Comparison of ENCODE assay signal across 19 cellular contexts in genomic region chr2:238971318-238972145, GRCh38.
"Had no signal": no experiment of that assay in that cellular context is flagged by ENCODE, and none has a peak within 500 bp of the region (broad histone marks: within the 10 kb centered on the region; RNA-seq: fewer than 3 reads in every experiment).

No MANE protein-coding gene starts in this region.

- H3K4me1 ChIP-seq: heart left ventricle, pancreas, prostate gland, spleen, upper lobe of right lung had no signal

- H3K9me3 ChIP-seq: pancreas, prostate gland, suprapubic skin, tibial artery, upper lobe of right lung had no signal

- H3K36me3 Mint-ChIP-seq: activated naive CD4-positive, alpha-beta T cell treated with anti-CD3 and anti-CD28 coated beads, Interleukin-2, amount 10 ng/mL, durations not matched to agents 7 days and 5 days had no signal

- H3K9me3 Mint-ChIP-seq: dendritic cell treated with granulocyte-macrophage colony-stimulating factor and Interleukin-4, amounts not matched to agents 40 ng/mL and 50 ng/mL, for 4 days had no signal

- DNase-seq: activated CD4-positive, alpha-beta T cell treated with anti-CD3 and anti-CD28 coated beads for 4 hours; activated CD4-positive, alpha-beta T cell treated with anti-CD3 and anti-CD28 coated beads, Interleukin-2, amount 50 U/mL, for 4 hours; activated gamma-delta T cell; activated naive CD4-positive, alpha-beta T cell treated with anti-CD3 and anti-CD28 coated beads, Interleukin-2, amount 10 ng/mL, durations not matched to agents 7 days and 5 days; activated T-cell treated with anti-CD3 and anti-CD28 coated beads, Interleukin-2, amount 50 U/mL, for 24 hours; endodermal cell; foreskin keratinocyte; heart left ventricle; retina; spleen; stimulated activated naive CD4-positive, alpha-beta T cell; upper lobe of right lung had no signal

- H3K27me3 ChIP-seq: foreskin keratinocyte, pancreas had no signal

- H3K4me3 ChIP-seq: heart left ventricle, pancreas, prostate gland, spleen, suprapubic skin, tibial artery, upper lobe of right lung had no signal

- H3K27ac Mint-ChIP-seq: activated naive CD4-positive, alpha-beta T cell treated with anti-CD3 and anti-CD28 coated beads, Interleukin-2, amount 10 ng/mL, durations not matched to agents 7 days and 5 days; activated T-cell treated with anti-CD3 and anti-CD28 coated beads, Interleukin-2, amount 50 U/mL, for 24 hours; dendritic cell treated with granulocyte-macrophage colony-stimulating factor and Interleukin-4, amounts not matched to agents 40 ng/mL and 50 ng/mL, for 4 days; endodermal cell; natural killer cell treated with Interleukin-12 subunit alpha and Interleukin-12 subunit beta and Interleukin-15 and Interleukin-18, amount 100 ng/mL, for 72 hours had no signal

- H3K4me3 Mint-ChIP-seq: activated naive CD4-positive, alpha-beta T cell treated with anti-CD3 and anti-CD28 coated beads, Interleukin-2, amount 10 ng/mL, durations not matched to agents 7 days and 5 days; activated T-cell treated with anti-CD3 and anti-CD28 coated beads, Interleukin-2, amount 50 U/mL, for 24 hours; dendritic cell treated with granulocyte-macrophage colony-stimulating factor and Interleukin-4, amounts not matched to agents 40 ng/mL and 50 ng/mL, for 4 days; endodermal cell; natural killer cell treated with Interleukin-12 subunit alpha and Interleukin-12 subunit beta and Interleukin-15 and Interleukin-18, amount 100 ng/mL, for 72 hours had no signal

- H3K27ac ChIP-seq: foreskin keratinocyte, heart left ventricle, pancreas, prostate gland, spleen, suprapubic skin, tibial artery, upper lobe of right lung, VCaP had no signal

- H3K36me3 ChIP-seq: heart left ventricle, pancreas, prostate gland, spleen, suprapubic skin, tibial artery, upper lobe of right lung had no signal

- H3K4me1 Mint-ChIP-seq: activated naive CD4-positive, alpha-beta T cell treated with anti-CD3 and anti-CD28 coated beads, Interleukin-2, amount 10 ng/mL, durations not matched to agents 7 days and 5 days; endodermal cell had no signal
